Comparison of ENCODE assay signal across 25 cellular contexts in the genomic region with DNA sequence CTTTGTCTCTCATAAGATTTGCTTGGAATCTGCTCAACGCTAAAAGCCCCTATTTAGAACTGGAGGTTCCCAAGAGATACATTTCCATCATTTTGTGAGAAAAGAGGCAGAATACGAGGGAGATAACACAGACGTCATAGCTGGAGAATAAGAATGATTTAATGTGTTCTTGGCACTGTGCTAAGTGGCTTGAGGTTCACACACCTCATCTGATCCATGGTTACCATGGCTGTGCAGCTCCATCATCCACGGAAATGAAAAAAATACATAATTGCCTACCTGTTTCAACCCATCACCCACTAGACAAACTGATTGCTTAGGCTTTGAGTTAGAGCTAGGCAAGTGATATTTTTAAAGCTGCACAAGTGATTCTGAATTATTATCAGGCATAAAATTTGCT.
"Had no signal": no experiment of that assay in that cellular context is flagged by ENCODE, and none has a peak within 500 bp of the region (broad histone marks: within the 10 kb centered on the region; RNA-seq: fewer than 3 reads in every experiment).

No MANE protein-coding gene starts in this region.

- H3K27ac ChIP-seq: ascending aorta, body of pancreas, KMS-11 had no signal

- H3K27me3 Mint-ChIP-seq: activated CD8-positive, alpha-beta memory T cell treated with anti-CD3 and anti-CD28 coated beads, Interleukin-2, amount 10 ng/mL, durations not matched to agents 7 days and 5 days; activated naive CD8-positive, alpha-beta T cell treated with anti-CD3 and anti-CD28 coated beads, Interleukin-2, amount 50 U/mL, for 24 hours; T-helper 17 cell had no signal

- H3K36me3 Mint-ChIP-seq: activated CD8-positive, alpha-beta memory T cell treated with anti-CD3 and anti-CD28 coated beads, Interleukin-2, amount 10 ng/mL, durations not matched to agents 7 days and 5 days; activated naive CD4-positive, alpha-beta T cell treated with anti-CD3 and anti-CD28 coated beads, Interleukin-2, amount 50 U/mL, for 72 hours had no signal

- ATAC-seq: activated CD8-positive, alpha-beta memory T cell treated with anti-CD3 and anti-CD28 coated beads, Interleukin-2, amount 10 ng/mL, durations not matched to agents 7 days and 5 days; activated naive CD4-positive, alpha-beta T cell treated with anti-CD3 and anti-CD28 coated beads, Interleukin-2, amount 50 U/mL, for 72 hours; activated naive CD8-positive, alpha-beta T cell treated with anti-CD3 and anti-CD28 coated beads, Interleukin-2, amount 50 U/mL, for 24 hours; activated T-cell treated with anti-CD3 and anti-CD28 coated beads, Interleukin-2, amount 50 U/mL, for 4 hours; body of pancreas; T-helper 17 cell; WTC11 had no signal

- H3K4me1 Mint-ChIP-seq: activated CD8-positive, alpha-beta memory T cell treated with anti-CD3 and anti-CD28 coated beads, Interleukin-2, amount 10 ng/mL, durations not matched to agents 7 days and 5 days; activated naive CD8-positive, alpha-beta T cell treated with anti-CD3 and anti-CD28 coated beads, Interleukin-2, amount 50 U/mL, for 24 hours; T-helper 17 cell had no signal

- H3K4me1 ChIP-seq: body of pancreas had no signal

- H3K4me3 Mint-ChIP-seq: activated CD8-positive, alpha-beta memory T cell treated with anti-CD3 and anti-CD28 coated beads, Interleukin-2, amount 10 ng/mL, durations not matched to agents 7 days and 5 days; activated naive CD8-positive, alpha-beta T cell treated with anti-CD3 and anti-CD28 coated beads, Interleukin-2, amount 50 U/mL, for 24 hours; activated T-cell treated with anti-CD3 and anti-CD28 coated beads, Interleukin-2, amount 50 U/mL, for 4 hours; T-helper 17 cell; WTC11 had no signal

- H3K27ac Mint-ChIP-seq: activated CD8-positive, alpha-beta memory T cell treated with anti-CD3 and anti-CD28 coated beads, Interleukin-2, amount 10 ng/mL, durations not matched to agents 7 days and 5 days; activated naive CD4-positive, alpha-beta T cell treated with anti-CD3 and anti-CD28 coated beads, Interleukin-2, amount 50 U/mL, for 72 hours; activated naive CD8-positive, alpha-beta T cell treated with anti-CD3 and anti-CD28 coated beads, Interleukin-2, amount 50 U/mL, for 24 hours; T-helper 17 cell; WTC11 had no signal

- H3K9me3 Mint-ChIP-seq: activated naive CD8-positive, alpha-beta T cell treated with anti-CD3 and anti-CD28 coated beads, Interleukin-2, amount 50 U/mL, for 24 hours; activated T-cell treated with anti-CD3 and anti-CD28 coated beads, Interleukin-2, amount 50 U/mL, for 4 hours had no signal

- H3K9me3 ChIP-seq: ascending aorta, body of pancreas had no signal

- H3K27me3 ChIP-seq: ascending aorta, body of pancreas had no signal

- FAIRE-seq: bronchial epithelial cell had no signal

- H3K36me3 ChIP-seq: ascending aorta had no signal

- H3K4me3 ChIP-seq: ascending aorta, body of pancreas had no signal

- DNase-seq: activated CD4-positive, alpha-beta T cell treated with anti-CD3 and anti-CD28 coated beads for 48 hours; activated CD4-positive, alpha-beta T cell treated with anti-CD3 and anti-CD28 coated beads, Interleukin-2, amount 50 U/mL, for 48 hours; activated CD4-positive, CD25-positive, alpha-beta regulatory T cell treated with anti-CD3 and anti-CD28 coated beads, Interleukin-2, amount 50 U/mL, for 72 hours; activated CD8-positive, alpha-beta memory T cell treated with anti-CD3 and anti-CD28 coated beads, Interleukin-2, amount 10 ng/mL, durations not matched to agents 7 days and 5 days; activated effector memory CD4-positive, alpha-beta T cell treated with anti-CD3 and anti-CD28 coated beads, Interleukin-2, amount 50 U/mL, for 16 hours; activated naive CD4-positive, alpha-beta T cell treated with Interleukin-2 at 50 U/mL for 16 hours; activated naive CD8-positive, alpha-beta T cell treated with anti-CD3 and anti-CD28 coated beads, Interleukin-2, amount 50 U/mL, for 24 hours; activated T-cell treated with anti-CD3 and anti-CD28 coated beads, Interleukin-2, amount 50 U/mL, for 4 hours; amniotic stem cell; NCI-H1092 treated with DMSO at 0.1 percent for 48 hours; NCI-H187 treated with DMSO at 0.1 percent for 48 hours; NCI-H2171; NCI-H345; NCI-H510A; NCI-H526 treated with DMSO at 0.1 percent for 48 hours; NCI-H82; SIG-M5; T-helper 17 cell; T-helper 9 cell had no signal
